ENCODE assay signal across 20 cellular contexts in genomic region chr14:78143489-78144145, GRCh38. TPM values are rescaled to one million over a fixed set of nuclear protein-coding genes. Genes with fewer than 3 reads are reported as not detected.
DNase-seq lines count a peak whose midpoint lies in the region; ATAC-seq, FAIRE-seq and TF ChIP-seq lines count a peak whose summit lies in the region.
"Had no signal": no experiment of that assay in that cellular context is flagged by ENCODE, and none has a peak within 500 bp of the region (broad histone marks: within the 10 kb centered on the region; RNA-seq: fewer than 3 reads in every experiment).

No MANE protein-coding gene starts in this region.

- peak; percentile 3 to 15 for DNase-seq in activated T-cell treated with anti-CD3 and anti-CD28 coated beads, Interleukin-2, amount 50 U/mL, for 72 hours
- DNase-seq in activated T-cell treated with anti-CD3 and anti-CD28 coated beads for 4 hours (no peak), OCI-M1 (lab: John Stamatoyannopoulos, UW) (peak; percentile 40), bronchial epithelial cell (ENCODE audit: low read depth) (peak; percentile 93), GM12892 (ENCODE audit: insufficient read length) (no peak), NCI-H748 (lab: John Stamatoyannopoulos, UW; ENCODE audit: unreplicated experiment) (no peak)
- no peak for DNase-seq in stimulated activated effector memory CD8-positive, alpha-beta T cell treated with anti-CD3 and anti-CD28 coated beads, Interleukin-12 subunit alpha, Interleukin-12 subunit beta, amount 100 ng/mL, for 72 hours (ENCODE audit: low spot score in 2 of 2)
- no peak for DNase-seq in CD4-positive, alpha-beta T cell
- DNase-seq: activated CD8-positive, alpha-beta memory T cell treated with anti-CD3 and anti-CD28 coated beads, Interleukin-2, amount 10 ng/mL, durations not matched to agents 7 days and 5 days; central memory CD4-positive, alpha-beta T cell; head of caudate nucleus; left cardiac atrium; NCI-H146; NCI-H526; ovary; spleen had no signal

- no peaks in the 10 kb centered on the region for H3K36me3 Mint-ChIP-seq in activated T-cell treated with anti-CD3 and anti-CD28 coated beads, Interleukin-2, amount 50 U/mL, for 72 hours (ENCODE audit: insufficient read depth in 2 of 2)
- H3K36me3 Mint-ChIP-seq in stimulated activated effector memory CD8-positive, alpha-beta T cell treated with anti-CD3 and anti-CD28 coated beads, Interleukin-12 subunit alpha, Interleukin-12 subunit beta, amount 100 ng/mL, for 72 hours: no peaks in the 10 kb centered on the region
- no peaks in the 10 kb centered on the region for H3K36me3 Mint-ChIP-seq in CD4-positive, alpha-beta T cell (ENCODE audit: low read depth)
- H3K36me3 Mint-ChIP-seq: activated CD8-positive, alpha-beta memory T cell treated with anti-CD3 and anti-CD28 coated beads, Interleukin-2, amount 10 ng/mL, durations not matched to agents 7 days and 5 days; activated naive CD4-positive, alpha-beta T cell treated with anti-CD3 and anti-CD28 coated beads, Interleukin-2, amount 50 U/mL, for 72 hours had no signal

- no peak overlapping the region for H3K4me3 Mint-ChIP-seq in activated T-cell treated with anti-CD3 and anti-CD28 coated beads, Interleukin-2, amount 50 U/mL, for 72 hours
- H3K4me3 Mint-ChIP-seq in stimulated activated effector memory CD8-positive, alpha-beta T cell treated with anti-CD3 and anti-CD28 coated beads, Interleukin-12 subunit alpha, Interleukin-12 subunit beta, amount 100 ng/mL, for 72 hours: no peak overlapping the region
- H3K4me3 Mint-ChIP-seq in CD4-positive, alpha-beta T cell: no peak overlapping the region
- H3K4me3 Mint-ChIP-seq: activated CD8-positive, alpha-beta memory T cell treated with anti-CD3 and anti-CD28 coated beads, Interleukin-2, amount 10 ng/mL, durations not matched to agents 7 days and 5 days; IgD-negative memory B cell had no signal

- H3K27ac Mint-ChIP-seq in activated T-cell treated with anti-CD3 and anti-CD28 coated beads, Interleukin-2, amount 50 U/mL, for 72 hours: no peak overlapping the region
- no peak overlapping the region for H3K27ac Mint-ChIP-seq in stimulated activated effector memory CD8-positive, alpha-beta T cell treated with anti-CD3 and anti-CD28 coated beads, Interleukin-12 subunit alpha, Interleukin-12 subunit beta, amount 100 ng/mL, for 72 hours
- no peak overlapping the region for H3K27ac Mint-ChIP-seq in CD4-positive, alpha-beta T cell
- H3K27ac Mint-ChIP-seq: activated CD8-positive, alpha-beta memory T cell treated with anti-CD3 and anti-CD28 coated beads, Interleukin-2, amount 10 ng/mL, durations not matched to agents 7 days and 5 days; activated naive CD4-positive, alpha-beta T cell treated with anti-CD3 and anti-CD28 coated beads, Interleukin-2, amount 50 U/mL, for 72 hours; IgD-negative memory B cell had no signal

- CTCF ChIA-PET in CD4-positive, alpha-beta T cell (lab: Charles Lee): no interaction called here

- no peaks in the 10 kb centered on the region for H3K4me1 Mint-ChIP-seq in activated T-cell treated with anti-CD3 and anti-CD28 coated beads, Interleukin-2, amount 50 U/mL, for 72 hours (ENCODE audit: low read depth)
- H3K4me1 Mint-ChIP-seq in stimulated activated effector memory CD8-positive, alpha-beta T cell treated with anti-CD3 and anti-CD28 coated beads, Interleukin-12 subunit alpha, Interleukin-12 subunit beta, amount 100 ng/mL, for 72 hours: no peaks in the 10 kb centered on the region
- no peaks in the 10 kb centered on the region for H3K4me1 Mint-ChIP-seq in CD4-positive, alpha-beta T cell (ENCODE audit: low read depth)
- H3K4me1 Mint-ChIP-seq: activated CD8-positive, alpha-beta memory T cell treated with anti-CD3 and anti-CD28 coated beads, Interleukin-2, amount 10 ng/mL, durations not matched to agents 7 days and 5 days; IgD-negative memory B cell had no signal

- POLR2A ChIA-PET in CD4-positive, alpha-beta T cell (lab: Charles Lee): no interaction called here

- H3K4me3 ChIP-seq in bronchial epithelial cell (ENCODE audit: low read depth, low read length): no peak overlapping the region
- H3K4me3 ChIP-seq: ovary, spleen had no signal

- peak; percentile 75 to 93 for ATAC-seq in activated T-cell treated with anti-CD3 and anti-CD28 coated beads, Interleukin-2, amount 50 U/mL, for 72 hours (replicated peaks in 1 of 2)
- peak; percentile 77 for ATAC-seq in stimulated activated effector memory CD8-positive, alpha-beta T cell treated with anti-CD3 and anti-CD28 coated beads, Interleukin-12 subunit alpha, Interleukin-12 subunit beta, amount 100 ng/mL, for 72 hours
- ATAC-seq in CD4-positive, alpha-beta T cell (ENCODE audit: poor library complexity): no peak
- ATAC-seq: activated CD8-positive, alpha-beta memory T cell treated with anti-CD3 and anti-CD28 coated beads, Interleukin-2, amount 10 ng/mL, durations not matched to agents 7 days and 5 days; left cardiac atrium; Right ventricle myocardium inferior had no signal

- H3K27me3 ChIP-seq in bronchial epithelial cell (ENCODE audit: control insufficient read depth, insufficient read depth, low read length): no peaks in the 10 kb centered on the region
- no peaks in the 10 kb centered on the region for H3K27me3 ChIP-seq in CD4-positive, alpha-beta T cell (ENCODE audit: control insufficient read depth, insufficient read depth, low read length)
- H3K27me3 ChIP-seq: ovary had no signal

- no peak for TF ChIP-seq POLR2A in GM12892 (IDR thresholded peaks at IDR 0.05; ENCODE audit: low read depth, low read length)

- H3K27me3 Mint-ChIP-seq in activated T-cell treated with anti-CD3 and anti-CD28 coated beads, Interleukin-2, amount 50 U/mL, for 72 hours (ENCODE audit: low read depth): peaks cover 6% of the 10 kb centered on the region
- peaks cover 34% of the 10 kb centered on the region for H3K27me3 Mint-ChIP-seq in CD4-positive, alpha-beta T cell
- H3K27me3 Mint-ChIP-seq: activated CD8-positive, alpha-beta memory T cell treated with anti-CD3 and anti-CD28 coated beads, Interleukin-2, amount 10 ng/mL, durations not matched to agents 7 days and 5 days had no signal

- no peaks in the 10 kb centered on the region for H3K9me3 Mint-ChIP-seq in activated T-cell treated with anti-CD3 and anti-CD28 coated beads, Interleukin-2, amount 50 U/mL, for 72 hours
- H3K9me3 Mint-ChIP-seq in stimulated activated effector memory CD8-positive, alpha-beta T cell treated with anti-CD3 and anti-CD28 coated beads, Interleukin-12 subunit alpha, Interleukin-12 subunit beta, amount 100 ng/mL, for 72 hours: peaks cover 2% of the 10 kb centered on the region
- no peaks in the 10 kb centered on the region for H3K9me3 Mint-ChIP-seq in CD4-positive, alpha-beta T cell
- H3K9me3 Mint-ChIP-seq: activated naive CD4-positive, alpha-beta T cell treated with anti-CD3 and anti-CD28 coated beads, Interleukin-2, amount 50 U/mL, for 72 hours; IgD-negative memory B cell had no signal

- TF ChIP-seq CTCF in bronchial epithelial cell (IDR thresholded peaks at IDR 0.05; ENCODE audit: insufficient read depth, low read length, severe bottlenecking): no peak
- TF ChIP-seq CTCF in CD4-positive, alpha-beta T cell (IDR thresholded peaks at IDR 0.05): no peak

- no peak overlapping the region for H3K27ac ChIP-seq in CD4-positive, alpha-beta T cell (ENCODE audit: low read depth, low read length)
- H3K27ac ChIP-seq: ovary, spleen had no signal

- H3K9me3 ChIP-seq in CD4-positive, alpha-beta T cell (ENCODE audit: control insufficient read depth, low read length): no peaks in the 10 kb centered on the region
- H3K9me3 ChIP-seq: ovary, spleen had no signal

- intact Hi-C loops in CD4-positive, alpha-beta T cell (cut with DNase I, micrococcal nuclease): no loop called here

- FAIRE-seq in bronchial epithelial cell (lab: Jason Lieb, UNC) (no peak), GM12892 (lab: Jason Lieb, UNC) (no peak)
- FAIRE-seq: D721Med had no signal

- no peaks in the 10 kb centered on the region for H3K36me3 ChIP-seq in bronchial epithelial cell (ENCODE audit: control insufficient read depth, insufficient read depth, low read length)
- H3K36me3 ChIP-seq: ovary, spleen had no signal

RNA-seq across cellular contexts. Expression of gene NRXN3, which starts 26.6 kb away (rescaled TPM):
- total RNA-seq in activated T-cell treated with anti-CD3 and anti-CD28 coated beads, Interleukin-2, amount 50 U/mL, for 72 hours: not detected
- total RNA-seq in bronchial epithelial cell: under 0.01 TPM in 1 of 2 replicates, not detected in the other
- not detected for total RNA-seq in CD4-positive, alpha-beta T cell
- 0.68 TPM for polyA plus RNA-seq in GM12892 (2012; ENCODE audit: missing spikeins)
- total RNA-seq: activated CD8-positive, alpha-beta memory T cell treated with anti-CD3 and anti-CD28 coated beads, Interleukin-2, amount 10 ng/mL, durations not matched to agents 7 days and 5 days; activated naive CD4-positive, alpha-beta T cell treated with anti-CD3 and anti-CD28 coated beads, Interleukin-2, amount 50 U/mL, for 72 hours had no signal
- polyA plus RNA-seq: IgD-negative memory B cell had no signal

Comparison
In these comparisons a context has a peak if more than half of its experiments do, and no peak if none do; other contexts are left out.
1. DNase-seq: peak in activated T-cell treated with anti-CD3 and anti-CD28 coated beads, Interleukin-2, amount 50 U/mL, for 72 hours (2 of 2), OCI-M1 (single experiment) and bronchial epithelial cell (single experiment); none in activated T-cell treated with anti-CD3 and anti-CD28 coated beads for 4 hours (single experiment), stimulated activated effector memory CD8-positive, alpha-beta T cell treated with anti-CD3 and anti-CD28 coated beads, Interleukin-12 subunit alpha, Interleukin-12 subunit beta, amount 100 ng/mL, for 72 hours (0 of 2), CD4-positive, alpha-beta T cell (0 of 10), GM12892 (single experiment) and NCI-H748 (single experiment).